8 cellular contexts compared by ENCODE assay signal in the genomic region with DNA sequence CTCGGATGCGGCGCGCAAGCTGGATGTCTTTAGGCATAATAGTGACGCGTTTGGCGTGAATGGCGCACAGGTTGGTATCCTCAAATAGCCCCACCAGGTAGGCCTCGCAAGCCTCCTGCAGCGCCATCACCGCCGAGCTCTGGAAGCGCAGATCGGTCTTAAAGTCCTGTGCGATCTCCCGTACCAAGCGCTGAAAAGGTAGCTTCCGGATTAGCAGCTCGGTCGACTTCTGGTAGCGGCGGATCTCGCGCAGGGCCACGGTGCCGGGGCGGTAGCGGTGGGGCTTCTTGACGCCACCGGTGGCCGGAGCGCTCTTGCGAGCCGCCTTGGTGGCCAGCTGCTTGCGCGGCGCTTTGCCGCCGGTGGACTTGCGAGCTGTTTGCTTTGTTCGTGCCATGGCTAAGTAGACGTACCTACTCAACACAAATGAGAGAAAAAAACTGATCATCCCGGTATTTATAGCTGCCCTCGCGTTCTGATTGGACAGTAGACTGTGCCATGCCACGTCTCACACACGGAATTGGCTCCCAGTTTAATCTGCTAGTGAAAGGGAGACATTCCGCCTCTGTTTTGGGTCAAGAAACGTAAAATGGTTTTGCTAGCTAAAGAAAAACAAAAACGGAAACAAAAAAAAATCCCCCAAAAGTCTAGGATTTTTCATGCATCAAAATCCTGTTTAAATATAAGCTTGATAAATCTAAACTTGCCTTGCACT. TPM values are rescaled to one million over a fixed set of nuclear protein-coding genes. Genes with fewer than 3 reads are reported as not detected.
DNase-seq lines count a peak whose midpoint lies in the region; ATAC-seq and TF ChIP-seq lines count a peak whose summit lies in the region.

No MANE protein-coding gene starts in this region.

- intact Hi-C loops in CD4-positive, alpha-beta T cell (cut with DNase I, micrococcal nuclease): loop anchor here (1.0 to 5.0 kb wide), 5 partner anchors 33 to 740 kb away; a partner anchor contains a TSS
- intact Hi-C loops in esophagus squamous epithelium (cut with DNase I) (no loop called here), natural killer cell (cut with micrococcal nuclease) (loop anchor here (1.0 to 5.0 kb wide), 4 partner anchors 21 to 725 kb away; a partner anchor contains a TSS)

- 3% methylated on average over 15 to 25 of the region's 50 CpGs for WGBS in esophagus squamous epithelium, 2 donors

- peak in 3 of 4 donors; percentile 95 to 98 (median 97) for TF ChIP-seq POLR2A in esophagus squamous epithelium (IDR thresholded peaks at IDR 0.05)

- H3K27ac Mint-ChIP-seq in CD4-positive, alpha-beta T cell: peak overlapping the region; percentile 93
- peak overlapping the region; percentile 100 for H3K27ac Mint-ChIP-seq in natural killer cell

- ATAC-seq in CD4-positive, alpha-beta T cell (ENCODE audit: poor library complexity): peak; percentile 75
- peak; percentile 46 for ATAC-seq in GM19397 (IDR thresholded peaks at IDR 0.05; ENCODE audit: unreplicated experiment)
- peak; percentile 52 for ATAC-seq in HG03565 (IDR thresholded peaks at IDR 0.05; ENCODE audit: unreplicated experiment)
- ATAC-seq in natural killer cell: peak; percentile 73 to 82 (median 78)

- H3K9me3 Mint-ChIP-seq in CD4-positive, alpha-beta T cell: no peaks in the 10 kb centered on the region
- no peaks in the 10 kb centered on the region for H3K9me3 Mint-ChIP-seq in natural killer cell

- H3K27ac ChIP-seq in CD4-positive, alpha-beta T cell (ENCODE audit: low read depth, low read length): peak overlapping the region; percentile 89
- H3K27ac ChIP-seq in esophagus squamous epithelium: peak overlapping the region; percentile 89 to 94 (median 92)

- H3K4me1 Mint-ChIP-seq in CD4-positive, alpha-beta T cell (ENCODE audit: low read depth): peaks cover 41% of the 10 kb centered on the region
- H3K4me1 Mint-ChIP-seq in natural killer cell: peaks cover 44 to 50% of the 10 kb centered on the region in 2 donors

- H3K4me3 Mint-ChIP-seq in CD4-positive, alpha-beta T cell: peak overlapping the region; percentile 93
- peak overlapping the region; percentile 99 for H3K4me3 Mint-ChIP-seq in natural killer cell

- peak overlapping the region; percentile 39 to 75 (median 62) for H3K4me3 ChIP-seq in esophagus squamous epithelium

- peak; percentile 71 to 84 (median 73) for DNase-seq in CD4-positive, alpha-beta T cell
- peak; percentile 84 for DNase-seq in NOMO-1 treated with dmso at 0.1 percent for 144 hours (lab: John Stamatoyannopoulos, UW; ENCODE audit: unreplicated experiment)
- peak; percentile 81 to 83 for DNase-seq in activated T-cell treated with anti-CD3 and anti-CD28 coated beads, Interleukin-2, amount 50 U/mL, for 48 hours
- peak; percentile 56 for DNase-seq in esophagus squamous epithelium (lab: John Stamatoyannopoulos, UW)
- peak; percentile 76 for DNase-seq in natural killer cell
- DNase-seq in superior temporal gyrus (ENCODE audit: extremely low spot score): peak; percentile 44

- no peaks in the 10 kb centered on the region for H3K27me3 Mint-ChIP-seq in CD4-positive, alpha-beta T cell
- no peaks in the 10 kb centered on the region for H3K27me3 Mint-ChIP-seq in natural killer cell (ENCODE audit: low read depth in 2 of 2)

- peaks cover 7 to 36% (median 8%) of the 10 kb centered on the region in 3 donors for H3K4me1 ChIP-seq in esophagus squamous epithelium

- H3K36me3 Mint-ChIP-seq in CD4-positive, alpha-beta T cell (ENCODE audit: low read depth): peaks cover 23% of the 10 kb centered on the region
- H3K36me3 Mint-ChIP-seq in natural killer cell: no peaks in the 10 kb centered on the region

- CTCF ChIA-PET in CD4-positive, alpha-beta T cell (lab: Charles Lee): interaction anchor here (0.9 to 4.9 kb wide), 9 partner anchors 10 to 695 kb away, joined by 3 to 38 read pairs (median 9); a partner anchor contains a TSS

- POLR2A ChIA-PET in CD4-positive, alpha-beta T cell (lab: Charles Lee): interaction anchor here (0.6 to 16.5 kb wide), 77 partner anchors 8 to 1911 kb away, joined by 3 to 1427 read pairs (median 6); a partner anchor contains a TSS

- H3K27me3 ChIP-seq in CD4-positive, alpha-beta T cell (ENCODE audit: control insufficient read depth, insufficient read depth, low read length): no peaks in the 10 kb centered on the region
- H3K27me3 ChIP-seq in esophagus squamous epithelium: peaks cover 0 to 63% (median 0%) of the 10 kb centered on the region in 4 donors

- TF ChIP-seq CTCF in CD4-positive, alpha-beta T cell (IDR thresholded peaks at IDR 0.05): peak; percentile 43
- peak in 3 of 6 experiments; percentile 5 to 37 (median 23) for TF ChIP-seq CTCF in esophagus squamous epithelium (IDR thresholded peaks at IDR 0.05)
- no peak for TF ChIP-seq CTCF in natural killer cell (IDR thresholded peaks at IDR 0.05)

- H3K9me3 ChIP-seq in CD4-positive, alpha-beta T cell (ENCODE audit: control insufficient read depth, low read length): no peaks in the 10 kb centered on the region
- H3K9me3 ChIP-seq in esophagus squamous epithelium: no peaks in the 10 kb centered on the region

- no peaks in the 10 kb centered on the region for H3K36me3 ChIP-seq in esophagus squamous epithelium

RNA-seq across cellular contexts. Expression of a gene that starts 40.1 kb away (rescaled TPM):
- total RNA-seq in CD4-positive, alpha-beta T cell: not detected
- not detected for total RNA-seq in esophagus squamous epithelium
- total RNA-seq in natural killer cell: not detected

Comparison
In these comparisons a context has a peak if more than half of its experiments do, and no peak if none do; other contexts are left out.
1. Peak in every context shown above with its lines: DNase-seq, ATAC-seq, H3K4me3 ChIP-seq and H3K27ac ChIP-seq.